Comparison of ENCODE assay signal across 8 cellular contexts in the genomic region with DNA sequence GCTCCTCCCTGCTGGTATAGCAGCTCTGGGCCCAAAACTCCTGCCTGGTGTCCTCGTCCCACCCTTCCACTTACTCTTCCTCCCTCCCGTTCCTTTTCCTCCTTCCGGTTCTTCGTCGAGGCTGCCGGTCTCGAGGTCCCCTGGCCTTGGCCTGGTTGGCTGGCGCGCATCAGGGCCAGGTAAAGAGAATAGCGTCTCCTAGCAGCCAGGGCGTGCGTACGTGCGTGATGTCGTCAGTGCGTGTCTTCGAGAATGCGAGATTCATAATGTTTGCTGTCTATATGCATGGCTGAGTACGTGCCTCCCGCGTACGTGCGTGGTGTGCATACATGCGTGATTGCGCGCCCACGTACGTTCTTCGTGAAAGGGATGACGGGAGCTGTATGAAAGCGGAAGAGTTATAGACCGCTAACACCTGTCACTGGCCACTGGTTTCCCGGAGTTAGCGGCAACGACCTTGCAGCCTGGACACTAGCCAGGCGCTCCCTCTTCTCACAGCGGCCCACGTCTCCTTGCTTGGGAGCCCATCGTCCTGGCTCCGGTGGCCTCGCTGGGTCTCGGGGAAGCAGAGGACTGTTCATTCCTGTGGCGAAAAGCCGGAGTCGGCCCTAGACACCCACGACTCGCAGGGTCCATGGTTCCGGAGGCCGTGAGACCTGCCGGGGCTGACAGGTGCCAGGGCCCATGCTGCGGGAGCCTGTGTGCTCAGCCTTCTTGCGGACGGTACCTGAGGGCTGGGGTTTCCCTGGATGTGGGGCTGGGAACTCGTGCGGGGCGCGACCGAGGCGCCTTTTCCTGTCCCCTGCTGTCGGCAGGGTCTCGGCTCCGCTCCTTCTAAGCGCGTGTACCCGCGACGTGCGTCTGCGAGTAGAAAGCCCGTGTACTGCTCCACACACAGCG. TPM values are rescaled to one million over a fixed set of nuclear protein-coding genes. Genes with fewer than 3 reads are reported as not detected.
DNase-seq lines count a peak whose midpoint lies in the region; ATAC-seq and TF ChIP-seq lines count a peak whose summit lies in the region.

A gene (plus strand): TSS at position 392 of the 900 bp plus-strand sequence. CDS start 4,619 bp downstream, outside the sequence.

- H3K27me3 ChIP-seq in lower lobe of right lung (ENCODE audit: low read depth), result no peaks in the 10 kb centered on the region

- H3K4me1 ChIP-seq in lower lobe of right lung, result peaks cover 6% of the 10 kb centered on the region

- peak within 1 kb of the TSS; percentile 68 for H3K4me3 ChIP-seq in lower lobe of right lung

- CTCF ChIA-PET in activated CD4-positive, alpha-beta memory T cell treated with anti-CD3 and anti-CD28 coated beads for 36 hours (lab: Charles Lee), result interaction anchor here (0.6 to 2.6 kb wide), 9 partner anchors 10 to 107 kb away, joined by 3 to 16 read pairs (median 3); a partner anchor contains a TSS

- no peaks in the 10 kb centered on the region for H3K36me3 Mint-ChIP-seq in activated CD4-positive, alpha-beta memory T cell treated with anti-CD3 and anti-CD28 coated beads for 36 hours

- ATAC-seq in GM19438 (IDR thresholded peaks at IDR 0.05; ENCODE audit: low read depth, unreplicated experiment), result peak; percentile 61
- peak; percentile 74 for ATAC-seq in HG03571 (IDR thresholded peaks at IDR 0.05; ENCODE audit: unreplicated experiment)
- peak; percentile 73 to 80 for ATAC-seq in lower lobe of right lung

- TF ChIP-seq CTCF in lower lobe of right lung (IDR thresholded peaks at IDR 0.05), result no peak

- peaks cover 3% of the 10 kb centered on the region for H3K4me1 Mint-ChIP-seq in activated CD4-positive, alpha-beta memory T cell treated with anti-CD3 and anti-CD28 coated beads for 36 hours (ENCODE audit: low read depth)

- no peaks in the 10 kb centered on the region for H3K9me3 Mint-ChIP-seq in activated CD4-positive, alpha-beta memory T cell treated with anti-CD3 and anti-CD28 coated beads for 36 hours

- POLR2A ChIA-PET in activated CD4-positive, alpha-beta memory T cell treated with anti-CD3 and anti-CD28 coated beads for 36 hours (lab: Charles Lee), result interaction anchor here (0.6 to 3.6 kb wide), 6 partner anchors 12 to 398 kb away, joined by 3 to 31 read pairs (median 4); a partner anchor contains a TSS

- intact Hi-C loops in activated CD4-positive, alpha-beta memory T cell treated with anti-CD3 and anti-CD28 coated beads for 36 hours (cut with micrococcal nuclease), result loop anchor here (1.0 kb wide), 1 partner anchor 37 kb away; no protein-coding TSS in a partner anchor
- intact Hi-C loops in lower lobe of right lung (cut with DNase I), result no loop called here

- no peaks in the 10 kb centered on the region for H3K27me3 Mint-ChIP-seq in activated CD4-positive, alpha-beta memory T cell treated with anti-CD3 and anti-CD28 coated beads for 36 hours

- DNase-seq in CD1c-positive myeloid dendritic cell (ENCODE audit: extremely low spot score) (peak; percentile 96), NCI-H82 (lab: John Stamatoyannopoulos, UW) (peak; percentile 97), dermis blood vessel endothelial cell (peak; percentile 96), lower lobe of right lung (peak; percentile 96)
- DNase-seq in activated CD4-positive, alpha-beta memory T cell treated with anti-CD3 and anti-CD28 coated beads for 36 hours, result peak; percentile 93
- DNase-seq in stimulated activated CD4-positive, alpha-beta T cell treated with anti-CD3 and anti-CD28 coated beads, TNF-alpha, amount 100 ng/mL, for 1 hour (ENCODE audit: low read depth in 3 of 3, low spot score in 1 of 3), result peak; percentile 68 to 70 (median 69)

- H3K4me3 Mint-ChIP-seq in activated CD4-positive, alpha-beta memory T cell treated with anti-CD3 and anti-CD28 coated beads for 36 hours, result peak within 1 kb of the TSS; percentile 86

- H3K9me3 ChIP-seq in lower lobe of right lung, result no peaks in the 10 kb centered on the region

- H3K27ac ChIP-seq in lower lobe of right lung, result peak within 1 kb of the TSS; percentile 92

- no peaks in the 10 kb centered on the region for H3K36me3 ChIP-seq in lower lobe of right lung

- peak within 1 kb of the TSS; percentile 98 for H3K27ac Mint-ChIP-seq in activated CD4-positive, alpha-beta memory T cell treated with anti-CD3 and anti-CD28 coated beads for 36 hours

RNA-seq across cellular contexts. Expression of the gene that starts here (rescaled TPM):
- 10 to 100 TPM; 22.1 to 24.7 TPM for total RNA-seq in activated CD4-positive, alpha-beta memory T cell treated with anti-CD3 and anti-CD28 coated beads for 36 hours
- 15.5 and 23.1 TPM in 2 replicates for total RNA-seq in dermis blood vessel endothelial cell
- 19.8 TPM for total RNA-seq in lower lobe of right lung

Comparison
In these comparisons a context has a peak if more than half of its experiments do, and no peak if none do; other contexts are left out.
1. Peak in every context shown above with its lines: DNase-seq, ATAC-seq, H3K4me3 ChIP-seq and H3K27ac ChIP-seq.